1 cellular context compared by ENCODE assay signal in the genomic region with DNA sequence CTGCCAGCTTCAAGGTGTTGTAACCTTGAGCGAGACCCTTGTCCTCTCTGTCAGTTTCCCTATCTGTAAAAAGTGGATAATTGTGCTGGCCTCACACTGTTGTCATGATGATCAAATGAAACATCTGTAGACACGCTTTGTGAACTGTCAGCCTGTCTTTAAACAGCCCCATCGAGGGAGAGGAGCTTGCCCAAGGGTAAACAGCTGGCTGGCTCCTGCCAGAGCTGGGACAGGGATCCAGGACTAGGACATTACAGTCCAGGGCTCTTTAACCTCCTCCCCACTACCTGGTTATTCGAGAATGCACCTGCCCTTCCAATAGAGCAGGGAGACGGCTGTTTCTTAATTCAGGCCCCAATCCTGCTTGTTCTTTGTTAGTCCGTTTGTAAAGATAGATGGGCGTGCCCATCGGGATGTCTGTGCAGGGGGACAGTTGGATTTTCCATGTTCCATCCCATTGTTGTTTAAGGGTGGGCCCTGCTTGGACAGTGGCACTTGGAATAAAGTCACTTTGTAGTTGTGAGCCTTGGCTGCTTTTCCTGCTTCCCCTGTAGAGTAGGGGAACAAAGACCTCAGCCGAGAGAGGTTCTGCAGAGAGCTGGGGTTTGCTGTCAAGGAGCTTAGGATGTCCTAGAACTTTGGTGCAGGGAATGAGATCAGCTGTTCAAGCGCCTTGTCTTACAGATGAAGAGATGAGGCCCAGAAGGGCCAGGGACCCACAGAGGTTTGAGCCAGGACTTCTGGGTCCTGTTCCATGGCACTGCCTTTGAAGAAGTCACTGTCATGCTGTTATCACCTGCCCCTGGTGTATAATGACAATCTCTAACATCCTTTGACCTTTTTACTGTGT.
TF ChIP-seq lines count a peak whose summit lies in the region.

No MANE protein-coding gene starts in this region.

TF ChIP-seq in HepG2, 621 proteins besides CTCF, POLR2A, EP300 and RAD21 (continued from another document and continues in another):
- TF ChIP-seq, protein P1, sequence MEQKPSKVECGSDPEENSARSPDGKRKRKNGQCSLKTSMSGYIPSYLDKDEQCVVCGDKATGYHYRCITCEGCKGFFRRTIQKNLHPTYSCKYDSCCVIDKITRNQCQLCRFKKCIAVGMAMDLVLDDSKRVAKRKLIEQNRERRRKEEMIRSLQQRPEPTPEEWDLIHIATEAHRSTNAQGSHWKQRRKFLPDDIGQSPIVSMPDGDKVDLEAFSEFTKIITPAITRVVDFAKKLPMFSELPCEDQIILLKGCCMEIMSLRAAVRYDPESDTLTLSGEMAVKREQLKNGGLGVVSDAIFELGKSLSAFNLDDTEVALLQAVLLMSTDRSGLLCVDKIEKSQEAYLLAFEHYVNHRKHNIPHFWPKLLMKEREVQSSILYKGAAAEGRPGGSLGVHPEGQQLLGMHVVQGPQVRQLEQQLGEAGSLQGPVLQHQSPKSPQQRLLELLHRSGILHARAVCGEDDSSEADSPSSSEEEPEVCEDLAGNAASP (CRISPR knock-in tag; IDR thresholded peaks at IDR 0.05; ENCODE audit: borderline replicate concordance), result no peak
- peak; percentile 45; the same call in 1 of the 2 replicates for TF ChIP-seq AKAP8 (CRISPR knock-in tag; IDR thresholded peaks at IDR 0.05)
- TF ChIP-seq BHLHE40 (IDR thresholded peaks at IDR 0.05; ENCODE audit: low read length), result no peak
- TF ChIP-seq ZNF564 (CRISPR knock-in tag; IDR thresholded peaks at IDR 0.05), result no peak
- peak; percentile 44 for TF ChIP-seq SAP130 (CRISPR knock-in tag; IDR thresholded peaks at IDR 0.05; ENCODE audit: low read depth)
- TF ChIP-seq ZNF235 (CRISPR knock-in tag; IDR thresholded peaks at IDR 0.05; ENCODE audit: borderline replicate concordance), result 0 out of 2 replicates have a peak, but pooled peaks have one; percentile 28
- 0 out of 2 replicates have a peak, but pooled peaks have one; percentile 74 for TF ChIP-seq DMTF1 (CRISPR knock-in tag; IDR thresholded peaks at IDR 0.05)
- 0 out of 2 replicates have a peak, but pooled peaks have one; percentile 38 for TF ChIP-seq TARDBP (CRISPR knock-in tag; IDR thresholded peaks at IDR 0.05)
- TF ChIP-seq KDM3A (CRISPR knock-in tag; IDR thresholded peaks at IDR 0.05; ENCODE audit: low read depth), result no peak
- no peak for TF ChIP-seq ZNF552 (CRISPR knock-in tag; IDR thresholded peaks at IDR 0.05; ENCODE audit: borderline replicate concordance)
- TF ChIP-seq NFRKB (IDR thresholded peaks at IDR 0.05), result no peak
- TF ChIP-seq ZFP1 (CRISPR knock-in tag; IDR thresholded peaks at IDR 0.05), result no peak
- TF ChIP-seq MED8 (CRISPR knock-in tag; IDR thresholded peaks at IDR 0.05; ENCODE audit: insufficient replicate concordance), result no peak
- no peak for TF ChIP-seq ZNF530 (CRISPR knock-in tag; IDR thresholded peaks at IDR 0.05; ENCODE audit: low read depth)
- TF ChIP-seq TCF7L2 (IDR thresholded peaks at IDR 0.05; ENCODE audit: low read depth, low read length), result no peak
- no peak for TF ChIP-seq CHCHD3 (CRISPR knock-in tag; IDR thresholded peaks at IDR 0.05)
- 0 out of 2 replicates have a peak, but pooled peaks have one; percentile 59 for TF ChIP-seq ZNF878 (CRISPR knock-in tag; IDR thresholded peaks at IDR 0.05)
- TF ChIP-seq, protein P2, sequence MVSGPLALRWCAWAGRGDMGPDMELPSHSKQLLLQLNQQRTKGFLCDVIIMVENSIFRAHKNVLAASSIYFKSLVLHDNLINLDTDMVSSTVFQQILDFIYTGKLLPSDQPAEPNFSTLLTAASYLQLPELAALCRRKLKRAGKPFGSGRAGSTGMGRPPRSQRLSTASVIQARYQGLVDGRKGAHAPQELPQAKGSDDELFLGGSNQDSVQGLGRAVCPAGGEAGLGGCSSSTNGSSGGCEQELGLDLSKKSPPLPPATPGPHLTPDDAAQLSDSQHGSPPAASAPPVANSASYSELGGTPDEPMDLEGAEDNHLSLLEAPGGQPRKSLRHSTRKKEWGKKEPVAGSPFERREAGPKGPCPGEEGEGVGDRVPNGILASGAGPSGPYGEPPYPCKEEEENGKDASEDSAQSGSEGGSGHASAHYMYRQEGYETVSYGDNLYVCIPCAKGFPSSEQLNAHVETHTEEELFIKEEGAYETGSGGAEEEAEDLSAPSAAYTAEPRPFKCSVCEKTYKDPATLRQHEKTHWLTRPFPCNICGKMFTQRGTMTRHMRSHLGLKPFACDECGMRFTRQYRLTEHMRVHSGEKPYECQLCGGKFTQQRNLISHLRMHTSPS (CRISPR knock-in tag; IDR thresholded peaks at IDR 0.05; ENCODE audit: low read depth), result 0 out of 2 replicates have a peak, but pooled peaks have one; percentile 10
- 0 out of 2 replicates have a peak, but pooled peaks have one; percentile 54 for TF ChIP-seq SNAPC2 (CRISPR knock-in tag; IDR thresholded peaks at IDR 0.05)
- peak; percentile 60; the same call in 1 of the 2 replicates for TF ChIP-seq HDAC1 (CRISPR knock-in tag; IDR thresholded peaks at IDR 0.05)
- TF ChIP-seq HOXD1 (CRISPR knock-in tag; IDR thresholded peaks at IDR 0.05), result no peak
- TF ChIP-seq LCORL (IDR thresholded peaks at IDR 0.05), result no peak
- peak; percentile 8; the same call in 1 of the 2 replicates for TF ChIP-seq LCORL (CRISPR knock-in tag; IDR thresholded peaks at IDR 0.05)
- no peak for TF ChIP-seq ZFP90 (CRISPR knock-in tag; IDR thresholded peaks at IDR 0.05; ENCODE audit: borderline replicate concordance)
- TF ChIP-seq, protein P3, sequence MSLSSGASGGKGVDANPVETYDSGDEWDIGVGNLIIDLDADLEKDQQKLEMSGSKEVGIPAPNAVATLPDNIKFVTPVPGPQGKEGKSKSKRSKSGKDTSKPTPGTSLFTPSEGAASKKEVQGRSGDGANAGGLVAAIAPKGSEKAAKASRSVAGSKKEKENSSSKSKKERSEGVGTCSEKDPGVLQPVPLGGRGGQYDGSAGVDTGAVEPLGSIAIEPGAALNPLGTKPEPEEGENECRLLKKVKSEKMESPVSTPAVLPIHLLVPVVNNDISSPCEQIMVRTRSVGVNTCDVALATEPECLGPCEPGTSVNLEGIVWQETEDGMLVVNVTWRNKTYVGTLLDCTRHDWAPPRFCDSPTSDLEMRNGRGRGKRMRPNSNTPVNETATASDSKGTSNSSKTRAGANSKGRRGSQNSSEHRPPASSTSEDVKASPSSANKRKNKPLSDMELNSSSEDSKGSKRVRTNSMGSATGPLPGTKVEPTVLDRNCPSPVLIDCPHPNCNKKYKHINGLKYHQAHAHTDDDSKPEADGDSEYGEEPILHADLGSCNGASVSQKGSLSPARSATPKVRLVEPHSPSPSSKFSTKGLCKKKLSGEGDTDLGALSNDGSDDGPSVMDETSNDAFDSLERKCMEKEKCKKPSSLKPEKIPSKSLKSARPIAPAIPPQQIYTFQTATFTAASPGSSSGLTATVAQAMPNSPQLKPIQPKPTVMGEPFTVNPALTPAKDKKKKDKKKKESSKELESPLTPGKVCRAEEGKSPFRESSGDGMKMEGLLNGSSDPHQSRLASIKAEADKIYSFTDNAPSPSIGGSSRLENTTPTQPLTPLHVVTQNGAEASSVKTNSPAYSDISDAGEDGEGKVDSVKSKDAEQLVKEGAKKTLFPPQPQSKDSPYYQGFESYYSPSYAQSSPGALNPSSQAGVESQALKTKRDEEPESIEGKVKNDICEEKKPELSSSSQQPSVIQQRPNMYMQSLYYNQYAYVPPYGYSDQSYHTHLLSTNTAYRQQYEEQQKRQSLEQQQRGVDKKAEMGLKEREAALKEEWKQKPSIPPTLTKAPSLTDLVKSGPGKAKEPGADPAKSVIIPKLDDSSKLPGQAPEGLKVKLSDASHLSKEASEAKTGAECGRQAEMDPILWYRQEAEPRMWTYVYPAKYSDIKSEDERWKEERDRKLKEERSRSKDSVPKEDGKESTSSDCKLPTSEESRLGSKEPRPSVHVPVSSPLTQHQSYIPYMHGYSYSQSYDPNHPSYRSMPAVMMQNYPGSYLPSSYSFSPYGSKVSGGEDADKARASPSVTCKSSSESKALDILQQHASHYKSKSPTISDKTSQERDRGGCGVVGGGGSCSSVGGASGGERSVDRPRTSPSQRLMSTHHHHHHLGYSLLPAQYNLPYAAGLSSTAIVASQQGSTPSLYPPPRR (CRISPR knock-in tag; IDR thresholded peaks at IDR 0.05; ENCODE audit: borderline replicate concordance), result peak; percentile 57; the same call in 1 of the 2 replicates
- TF ChIP-seq, protein P4, sequence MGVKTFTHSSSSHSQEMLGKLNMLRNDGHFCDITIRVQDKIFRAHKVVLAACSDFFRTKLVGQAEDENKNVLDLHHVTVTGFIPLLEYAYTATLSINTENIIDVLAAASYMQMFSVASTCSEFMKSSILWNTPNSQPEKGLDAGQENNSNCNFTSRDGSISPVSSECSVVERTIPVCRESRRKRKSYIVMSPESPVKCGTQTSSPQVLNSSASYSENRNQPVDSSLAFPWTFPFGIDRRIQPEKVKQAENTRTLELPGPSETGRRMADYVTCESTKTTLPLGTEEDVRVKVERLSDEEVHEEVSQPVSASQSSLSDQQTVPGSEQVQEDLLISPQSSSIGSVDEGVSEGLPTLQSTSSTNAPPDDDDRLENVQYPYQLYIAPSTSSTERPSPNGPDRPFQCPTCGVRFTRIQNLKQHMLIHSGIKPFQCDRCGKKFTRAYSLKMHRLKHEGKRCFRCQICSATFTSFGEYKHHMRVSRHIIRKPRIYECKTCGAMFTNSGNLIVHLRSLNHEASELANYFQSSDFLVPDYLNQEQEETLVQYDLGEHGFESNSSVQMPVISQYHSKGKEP (CRISPR knock-in tag; IDR thresholded peaks at IDR 0.05), result no peak
- TF ChIP-seq ZNF264 (CRISPR knock-in tag; IDR thresholded peaks at IDR 0.05), result no peak
- peak; percentile 14; the same call in 1 of the 2 replicates for TF ChIP-seq MEIS2 (CRISPR knock-in tag; IDR thresholded peaks at IDR 0.05)
- no peak for TF ChIP-seq ADNP (CRISPR knock-in tag; IDR thresholded peaks at IDR 0.05)
- no peak for TF ChIP-seq GZF1 (CRISPR knock-in tag; IDR thresholded peaks at IDR 0.05)
- no peak for TF ChIP-seq TOE1 (CRISPR knock-in tag; IDR thresholded peaks at IDR 0.05)
- peak in 1 of 2 experiments; percentile 7; a peak in 1 of 4 replicates for TF ChIP-seq HMGXB4 (CRISPR knock-in tag; IDR thresholded peaks at IDR 0.05; ENCODE audit: borderline replicate concordance in 1 of 2, low read depth in 1 of 2)
- 0 out of 2 replicates have a peak, but pooled peaks have one; percentile 29 for TF ChIP-seq KDM5B (CRISPR knock-in tag; IDR thresholded peaks at IDR 0.05; ENCODE audit: borderline replicate concordance)
- no peak for TF ChIP-seq HNRNPLL (IDR thresholded peaks at IDR 0.05; ENCODE audit: low read depth, low read length, poor library complexity, severe bottlenecking)
- 0 out of 2 replicates have a peak, but pooled peaks have one; percentile 35 for TF ChIP-seq TMF1 (CRISPR knock-in tag; IDR thresholded peaks at IDR 0.05; ENCODE audit: low read depth)
- TF ChIP-seq AHDC1 (CRISPR knock-in tag; IDR thresholded peaks at IDR 0.05; ENCODE audit: borderline replicate concordance), result 0 out of 2 replicates have a peak, but pooled peaks have one; percentile 48
